Comparison of ENCODE assay signal across 19 cellular contexts in the genomic region with DNA sequence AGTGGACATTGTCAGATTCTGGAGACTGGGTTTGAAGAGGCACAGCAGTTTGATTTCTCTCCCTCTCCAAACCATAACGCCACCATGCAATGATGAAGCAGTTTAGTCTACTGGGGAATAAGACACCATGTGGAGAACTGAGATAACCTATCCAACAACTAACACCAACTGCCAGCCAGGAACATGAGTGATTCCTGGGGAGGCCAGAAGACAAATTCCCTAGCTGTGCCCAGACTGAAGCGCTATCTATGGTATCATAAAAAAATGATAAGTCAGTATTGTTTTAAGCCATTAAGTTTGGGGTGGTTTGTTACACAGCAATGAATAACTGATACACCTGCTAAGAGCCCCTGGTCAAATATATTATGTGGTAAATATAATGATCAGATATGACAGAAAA.
"Had no signal": no experiment of that assay in that cellular context is flagged by ENCODE, and none has a peak within 500 bp of the region (broad histone marks: within the 10 kb centered on the region; RNA-seq: fewer than 3 reads in every experiment).

No MANE protein-coding gene starts in this region.

- H3K36me3 ChIP-seq: gastrocnemius medialis, left lung, lower lobe of right lung had no signal

- H3K27me3 ChIP-seq: dorsolateral prefrontal cortex, esophagus muscularis mucosa, foreskin keratinocyte, gastrocnemius medialis, heart right ventricle, left lung had no signal

- DNase-seq: dermis blood vessel endothelial cell; dorsolateral prefrontal cortex; effector CD4-positive, alpha-beta T cell; effector memory CD4-positive, alpha-beta T cell; foreskin keratinocyte; gastrocnemius medialis; glutamatergic neuron; head of caudate nucleus; heart right ventricle; hippocampal formation; left cardiac atrium; left lung; left ventricle myocardium superior; lower lobe of right lung; mesenchymal stem cell; mucosa of descending colon; naive B cell had no signal

- H3K4me3 ChIP-seq: coronary artery, dorsolateral prefrontal cortex, esophagus muscularis mucosa, gastrocnemius medialis, heart right ventricle, left lung, lower lobe of right lung, mucosa of descending colon had no signal

- H3K4me1 ChIP-seq: foreskin keratinocyte, left lung had no signal

- H3K27ac ChIP-seq: coronary artery, dorsolateral prefrontal cortex, esophagus muscularis mucosa, foreskin keratinocyte, gastrocnemius medialis, left lung, lower lobe of right lung had no signal
